18 cellular contexts compared by ENCODE assay signal in the genomic region with DNA sequence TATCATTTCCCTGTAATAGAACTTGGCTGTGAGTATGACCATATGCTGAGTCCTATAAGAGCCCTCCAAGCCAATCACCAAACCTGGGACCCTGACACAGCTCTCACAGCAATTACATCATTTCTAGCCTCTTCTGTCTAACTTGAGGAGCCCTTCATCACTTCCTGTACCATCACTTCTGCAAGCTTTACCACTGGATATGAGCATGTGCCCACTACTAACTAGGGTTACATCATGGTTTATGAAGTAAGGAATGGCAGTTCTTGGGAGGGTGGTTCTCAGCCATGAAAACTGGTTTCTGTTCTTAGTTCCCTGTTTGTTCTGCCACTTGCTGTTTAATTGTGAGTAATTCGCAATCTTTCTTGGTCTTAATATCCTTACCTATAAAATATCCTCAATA.
"Had no signal": no experiment of that assay in that cellular context is flagged by ENCODE, and none has a peak within 500 bp of the region (broad histone marks: within the 10 kb centered on the region; RNA-seq: fewer than 3 reads in every experiment).

No MANE protein-coding gene starts in this region.

- H3K4me3 Mint-ChIP-seq: activated CD4-positive, alpha-beta T cell treated with anti-CD3 and anti-CD28 coated beads, Interleukin-2, amount 10 ng/mL, durations not matched to agents 7 days and 5 days; stimulated activated naive CD8-positive, alpha-beta T cell treated with anti-CD3 and anti-CD28 coated beads, Interleukin-15, amount 100 ng/mL, for 72 hours had no signal

- H3K9me3 ChIP-seq: body of pancreas, gastrocnemius medialis, heart right ventricle, thoracic aorta, vagina had no signal

- H3K9me3 Mint-ChIP-seq: activated CD4-positive, alpha-beta T cell treated with anti-CD3 and anti-CD28 coated beads, Interleukin-2, amount 10 ng/mL, durations not matched to agents 7 days and 5 days; activated naive CD4-positive, alpha-beta T cell treated with anti-CD3 and anti-CD28 coated beads, Interleukin-2, amount 50 U/mL, for 72 hours; stimulated activated naive CD8-positive, alpha-beta T cell treated with anti-CD3 and anti-CD28 coated beads, Interleukin-15, amount 100 ng/mL, for 72 hours had no signal

- H3K27me3 Mint-ChIP-seq: activated CD4-positive, alpha-beta T cell treated with anti-CD3 and anti-CD28 coated beads, Interleukin-2, amount 10 ng/mL, durations not matched to agents 7 days and 5 days had no signal

- H3K4me1 ChIP-seq: body of pancreas, gastrocnemius medialis, vagina had no signal

- H3K27me3 ChIP-seq: body of pancreas, gastrocnemius medialis, heart right ventricle, vagina had no signal

- H3K4me1 Mint-ChIP-seq: activated CD4-positive, alpha-beta T cell treated with anti-CD3 and anti-CD28 coated beads, Interleukin-2, amount 10 ng/mL, durations not matched to agents 7 days and 5 days; naive B cell; stimulated activated naive CD8-positive, alpha-beta T cell treated with anti-CD3 and anti-CD28 coated beads, Interleukin-15, amount 100 ng/mL, for 72 hours had no signal

- H3K36me3 ChIP-seq: gastrocnemius medialis, heart right ventricle, thoracic aorta, vagina had no signal

- ATAC-seq: activated naive CD4-positive, alpha-beta T cell treated with anti-CD3 and anti-CD28 coated beads, Interleukin-2, amount 50 U/mL, for 72 hours; body of pancreas; gastrocnemius medialis; stimulated activated naive CD8-positive, alpha-beta T cell treated with anti-CD3 and anti-CD28 coated beads, Interleukin-15, amount 100 ng/mL, for 72 hours had no signal

- H3K27ac Mint-ChIP-seq: activated CD4-positive, alpha-beta T cell treated with anti-CD3 and anti-CD28 coated beads, Interleukin-2, amount 10 ng/mL, durations not matched to agents 7 days and 5 days; activated naive CD4-positive, alpha-beta T cell treated with anti-CD3 and anti-CD28 coated beads, Interleukin-2, amount 50 U/mL, for 72 hours; naive B cell; stimulated activated naive CD8-positive, alpha-beta T cell treated with anti-CD3 and anti-CD28 coated beads, Interleukin-15, amount 100 ng/mL, for 72 hours had no signal

- H3K4me3 ChIP-seq: body of pancreas, coronary artery, gastrocnemius medialis, heart right ventricle, thoracic aorta, vagina had no signal

- H3K27ac ChIP-seq: body of pancreas, coronary artery, gastrocnemius medialis, thoracic aorta, vagina had no signal

- DNase-seq: activated CD4-positive, alpha-beta T cell treated with anti-CD3 and anti-CD28 coated beads, Interleukin-2, amount 10 ng/mL, durations not matched to agents 7 days and 5 days; activated CD4-positive, CD25-positive, alpha-beta regulatory T cell; activated effector memory CD4-positive, alpha-beta T cell treated with anti-CD3 and anti-CD28 coated beads, Interleukin-2, amount 50 U/mL, for 16 hours; activated T-cell treated with anti-CD3 and anti-CD28 coated beads, Interleukin-2, amount 50 U/mL, for 1 hour; amniotic stem cell; body of pancreas; central memory CD4-positive, alpha-beta T cell; effector CD8-positive, alpha-beta T cell; gastrocnemius medialis; heart right ventricle; naive B cell; posterior cingulate gyrus; stimulated activated CD4-positive, alpha-beta T cell treated with anti-CD3 and anti-CD28 coated beads, Interleukin-4, amount 100 ng/mL, for 4 hours; stimulated activated naive CD8-positive, alpha-beta T cell treated with anti-CD3 and anti-CD28 coated beads, Interleukin-15, amount 100 ng/mL, for 72 hours had no signal

- H3K36me3 Mint-ChIP-seq: naive B cell had no signal
